ENCODE assay signal across 8 cellular contexts in the genomic region with DNA sequence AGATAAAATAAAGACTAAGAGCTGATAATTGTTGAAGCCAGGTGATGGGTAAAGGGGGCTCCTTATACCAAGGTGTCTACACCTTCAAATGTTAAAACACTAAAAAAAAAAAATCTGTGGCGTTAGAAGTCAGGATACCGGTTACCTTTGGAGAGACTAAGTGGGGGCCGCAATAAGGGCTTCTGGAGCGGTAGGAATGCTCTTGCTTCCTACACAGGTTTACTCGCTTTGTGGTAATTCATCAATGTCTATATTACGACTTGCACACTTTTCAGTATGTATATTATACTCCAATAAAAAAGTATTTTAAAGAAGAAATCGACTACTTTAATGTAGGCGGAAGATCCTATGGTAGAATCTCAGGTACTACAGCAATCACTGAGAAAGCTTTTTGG. TPM values are rescaled to one million over a fixed set of nuclear protein-coding genes. Genes with fewer than 3 reads are reported as not detected.
A peak's percentile ranks its signal among the peaks of the same experiment; 100 is the strongest.
DNase-seq lines count a peak whose midpoint lies in the region; ATAC-seq, FAIRE-seq and TF ChIP-seq lines count a peak whose summit lies in the region.

No MANE protein-coding gene starts in this region.

- H3K9ac ChIP-seq in HUES48 (ENCODE audit: low read depth, low read length) (peak overlapping the region; percentile 92), mammary epithelial cell (ENCODE audit: insufficient read depth, low read length) (peak overlapping the region; percentile 86)

- H3K27me3 ChIP-seq in HUES48 (ENCODE audit: control insufficient read depth, insufficient read depth, low read length) (no peaks in the 10 kb centered on the region), mammary epithelial cell (ENCODE audit: insufficient read depth, low read length) (no peaks in the 10 kb centered on the region)

- DNase-seq in A549 (ENCODE audit: low read depth in 1 of 2, low spot score in 1 of 2) (no peak), mammary epithelial cell (no peak), mucosa of descending colon (no peak), NCI-H748 (lab: John Stamatoyannopoulos, UW; ENCODE audit: unreplicated experiment) (no peak), iPS-NIHi11 (ENCODE audit: low spot score) (no peak), NCI-H1436 (lab: John Stamatoyannopoulos, UW) (no peak)

- peak overlapping the region; percentile 89 to 96 for H3K27ac ChIP-seq in A549
- H3K27ac ChIP-seq in HUES48 (ENCODE audit: low read depth, low read length): peak overlapping the region; percentile 96
- H3K27ac ChIP-seq in mammary epithelial cell (ENCODE audit: insufficient read depth, low read depth, low read length): peak overlapping the region; percentile 78

- CTCF ChIA-PET in A549 (lab: Yijun Ruan, JAX): interaction anchor here (0.6 to 3.5 kb wide), 30 partner anchors 9 to 533 kb away, joined by 3 to 58 read pairs (median 4); partner anchors contain the start of genes MRPS27, PTCD2 and TNPO1
- CTCF ChIA-PET in mammary epithelial cell (lab: Charles Lee; ENCODE audit: low non-redundant PET): interaction anchor here (0.7 kb wide), 1 partner anchor 26 kb away, joined by 3 read pairs; no protein-coding TSS in a partner anchor

- H3K4me2 ChIP-seq in A549 (peak overlapping the region; percentile 84), mammary epithelial cell (ENCODE audit: insufficient read depth, low read depth, low read length) (peak overlapping the region; percentile 77)

- no peaks in the 10 kb centered on the region for H4K20me1 ChIP-seq in mammary epithelial cell (ENCODE audit: insufficient read depth, low read length)

- intact Hi-C loops in mammary epithelial cell (cut with micrococcal nuclease) (loop anchor here (5.0 kb wide), 1 partner anchor 290 kb away; no protein-coding TSS in a partner anchor), mucosa of descending colon (cut with DNase I, micrococcal nuclease) (loop anchor here (10.0 kb wide), 1 partner anchor 523 kb away; no protein-coding TSS in a partner anchor)

- H3K4me1 ChIP-seq in A549 (peaks cover 24% of the 10 kb centered on the region), HUES48 (ENCODE audit: control insufficient read depth, insufficient read depth, low read length) (peaks cover 35% of the 10 kb centered on the region), mammary epithelial cell (ENCODE audit: insufficient read depth, low read length) (peaks cover 16% of the 10 kb centered on the region), mucosa of descending colon (ENCODE audit: low read depth) (peaks cover 8% of the 10 kb centered on the region)

- 14% methylated on average over 8 of the region's 8 CpGs for WGBS in A549 (ENCODE audit: missing lambda C conversion rate)
- WGBS in mammary epithelial cell (ENCODE audit: low coverage, missing lambda C conversion rate): 3% methylated on average over 8 of the region's 8 CpGs

- peaks cover 51% of the 10 kb centered on the region for H3K79me2 ChIP-seq in mammary epithelial cell (ENCODE audit: insufficient read depth, low read length)

- H2AFZ ChIP-seq in mammary epithelial cell (ENCODE audit: low read depth, low read length): peak overlapping the region; percentile 80

- TF ChIP-seq CTCF in A549 (IDR thresholded peaks at IDR 0.05): no peak
- TF ChIP-seq CTCF in mammary epithelial cell (conservative IDR thresholded peaks at IDR 0.05 in 1 of 2, IDR thresholded peaks at IDR 0.05 in 1 of 2; ENCODE audit: extremely low read depth in 1 of 2, insufficient read depth in 1 of 2, low read depth in 1 of 2, low read length in 2 of 2): no peak
- TF ChIP-seq CTCF in mucosa of descending colon (IDR thresholded peaks at IDR 0.05): no peak

- POLR2A ChIA-PET in A549 (lab: Yijun Ruan, JAX): interaction anchor here (0.6 to 1.7 kb wide), 8 partner anchors 11 to 529 kb away, joined by 3 to 16 read pairs (median 5); partner anchors contain the start of genes MRPS27 and PTCD2

- H3K4me3 ChIP-seq in A549 (peak overlapping the region; percentile 51), HUES48 (ENCODE audit: low read depth, low read length) (peak overlapping the region; percentile 94), mammary epithelial cell (replicated peaks in 1 of 3; ENCODE audit: insufficient read depth in 1 of 3, low read depth in 2 of 3, low read length in 3 of 3) (peak overlapping the region; percentile 64 to 99 (median 72)), mucosa of descending colon (peak overlapping the region; percentile 37)

- no peak for TF ChIP-seq RAD21 in A549 (conservative IDR thresholded peaks at IDR 0.05 in 1 of 2, IDR thresholded peaks at IDR 0.05 in 1 of 2)

- ATAC-seq in A549: peak in 1 of 2 experiments; percentile 1; a peak in 2 of 6 replicates
- peak; percentile 0 for ATAC-seq in mucosa of descending colon
- no peak for ATAC-seq in HG03460 (IDR thresholded peaks at IDR 0.05; ENCODE audit: unreplicated experiment)

- H3K9me3 ChIP-seq in A549 (no peaks in the 10 kb centered on the region), HUES48 (ENCODE audit: control insufficient read depth, insufficient read depth, low read length) (no peaks in the 10 kb centered on the region), mammary epithelial cell (replicated peaks; ENCODE audit: insufficient read depth, low read length) (no peaks in the 10 kb centered on the region), mucosa of descending colon (no peaks in the 10 kb centered on the region)

- in situ Hi-C loops in mammary epithelial cell (cut with MboI; ENCODE audit: low sequenced_read_pairs in 2 of 2): no loop called here

- TF ChIP-seq EP300 in A549 (IDR thresholded peaks at IDR 0.05): no peak

- no peak for FAIRE-seq in A549 (lab: Jason Lieb, UNC)

- peaks cover 35% of the 10 kb centered on the region for H3K36me3 ChIP-seq in HUES48 (ENCODE audit: control insufficient read depth, insufficient read depth, low read length)
- H3K36me3 ChIP-seq in mammary epithelial cell (ENCODE audit: insufficient read depth, low read length): peaks cover 20% of the 10 kb centered on the region
- no peaks in the 10 kb centered on the region for H3K36me3 ChIP-seq in mucosa of descending colon (ENCODE audit: low read depth)

- dilution Hi-C loops in mammary epithelial cell (cut with HindIII; ENCODE audit: low sequenced_read_pairs): loop anchor here (10.0 kb wide), 1 partner anchor 293 kb away; no protein-coding TSS in a partner anchor

- no TSS peak for BruUV-seq in mammary epithelial cell (replicated peaks; lab: Mats Ljungman, UMichigan)

- no peak for TF ChIP-seq POLR2A in A549 (IDR thresholded peaks at IDR 0.05; ENCODE audit: low read length)

TF ChIP-seq in A549, 52 proteins besides CTCF, POLR2A, EP300 and RAD21 (continues in another document):
- TF ChIP-seq TFCP2L1 (CRISPR knock-in tag; IDR thresholded peaks at IDR 0.05) (no peak), SREBF2 (IDR thresholded peaks at IDR 0.05) (no peak), HEYL (CRISPR knock-in tag; IDR thresholded peaks at IDR 0.05) (no peak), HOXA7 (CRISPR knock-in tag; IDR thresholded peaks at IDR 0.05) (no peak), CHD4 (IDR thresholded peaks at IDR 0.05; ENCODE audit: borderline replicate concordance) (no peak), RARB (CRISPR knock-in tag; IDR thresholded peaks at IDR 0.05) (no peak), USF2 (IDR thresholded peaks at IDR 0.05) (no peak), ZC3H11A (IDR thresholded peaks at IDR 0.05) (no peak), BHLHE40 (IDR thresholded peaks at IDR 0.05; ENCODE audit: low read depth, low read length) (no peak), ESRRA (IDR thresholded peaks at IDR 0.05; ENCODE audit: borderline replicate concordance, low read length) (no peak), HDAC2 (IDR thresholded peaks at IDR 0.05) (no peak), CBX8 (IDR thresholded peaks at IDR 0.05) (no peak), MYC (IDR thresholded peaks at IDR 0.05; ENCODE audit: borderline replicate concordance, low read length) (no peak), MAFK (IDR thresholded peaks at IDR 0.05; ENCODE audit: partially characterized antibody) (no peak), KDM5A (IDR thresholded peaks at IDR 0.05) (no peak)

RNA-seq across cellular contexts. Expression of gene MRPS27, which starts 12.5 kb away (rescaled TPM):
- polyA plus RNA-seq in A549 (2011; rRNA removed) (141 and 160 TPM in 2 replicates), A549 (2017; fragmentation: RNase III; extraction: RNeasy Plus Mini Kit Qiagen cat#74134 plus additional on column Dnase treatment) (73.8 to 81.1 TPM (median 81.0 TPM) in 3 replicates), mammary epithelial cell (71.3 TPM)
- polyA plus RNA-seq in A549 (2012; cell fraction: cytosol; rRNA removed): 66.9 and 73.2 TPM in 2 replicates
- polyA plus RNA-seq in A549 (2012; cell fraction: nucleus; rRNA removed): 57.2 and 72.5 TPM in 2 replicates
- 154 and 167 TPM in 2 replicates for polyA minus RNA-seq in A549 (2011; rRNA and poly(A)+ RNA removed)
- total RNA-seq in mammary epithelial cell (10 to 100 TPM; 68.2 to 74.5 TPM), mucosa of descending colon (10 to 100 TPM; 32.7 to 40.3 (median 37.6) TPM)
- polyA minus RNA-seq in mammary epithelial cell: 75.1 TPM

RNA-seq across cellular contexts. Expression of gene PTCD2, which starts 12.6 kb away (rescaled TPM):
- polyA plus RNA-seq in A549 (2011; rRNA removed): 26.5 and 31.1 TPM in 2 replicates
- polyA plus RNA-seq in A549 (2012; cell fraction: cytosol; rRNA removed): 8.0 and 8.8 TPM in 2 replicates
- 6.7 and 7.8 TPM in 2 replicates for polyA plus RNA-seq in A549 (2012; cell fraction: nucleus; rRNA removed)
- polyA plus RNA-seq in A549 (2017; fragmentation: RNase III; extraction: RNeasy Plus Mini Kit Qiagen cat#74134 plus additional on column Dnase treatment): 12.6 to 14.4 TPM (median 13.2 TPM) in 3 replicates
- polyA minus RNA-seq in A549 (2011; rRNA and poly(A)+ RNA removed): 17.9 and 21.4 TPM in 2 replicates
- 10 to 100 TPM; 12.5 to 19.4 TPM for total RNA-seq in mammary epithelial cell
- polyA plus RNA-seq in mammary epithelial cell: 9.9 TPM
- 8.0 TPM for polyA minus RNA-seq in mammary epithelial cell
- total RNA-seq in mucosa of descending colon: 1 to 10 TPM; 4.7 to 6.3 (median 5.2) TPM

Comparison
In these comparisons a context has a peak if more than half of its experiments do, and no peak if none do; other contexts are left out.
1. H3K4me3 ChIP-seq: peak in every context shown above with its lines; median percentile 94 in HUES48; 72 in mammary epithelial cell; 51 in A549; 37 in mucosa of descending colon.